Comparison of ENCODE assay signal across 8 cellular contexts in genomic region chr14:67934087-67934486, GRCh38.
A peak's percentile ranks its signal among the peaks of the same experiment; 100 is the strongest.
DNase-seq lines count a peak whose midpoint lies in the region; ATAC-seq lines count a peak whose summit lies in the region.

No MANE protein-coding gene starts in this region.

- no peaks in the 10 kb centered on the region for H3K27me3 ChIP-seq in HAP-1 (ENCODE audit: low read depth)

- intact Hi-C loops in sciatic nerve (cut with DNase I) = no loop called here

- peak; percentile 95 for ATAC-seq in sciatic nerve
- no peak for ATAC-seq in GM18517 (IDR thresholded peaks at IDR 0.05; ENCODE audit: unreplicated experiment)
- ATAC-seq in HG02610 (IDR thresholded peaks at IDR 0.05; ENCODE audit: unreplicated experiment) = no peak

- DNase-seq in Caki2 (ENCODE audit: low read depth) (peak; percentile 78), HAP-1 (ENCODE audit: low spot score in 2 of 2) (peak; percentile 60 to 94), NCI-H446 (lab: John Stamatoyannopoulos, UW) (peak; percentile 17 to 73), amniotic stem cell (lab: John Stamatoyannopoulos, UW) (peak; percentile 29), hepatic stellate cell (ENCODE audit: low spot score) (peak; percentile 61), sciatic nerve (ENCODE audit: low spot score) (no peak)

- H3K4me3 ChIP-seq in HAP-1 = no peak overlapping the region

- H3K9me3 ChIP-seq in HAP-1 = no peaks in the 10 kb centered on the region

- in situ Hi-C loops in Caki2 (cut with HindIII; ENCODE audit: low pct_unique_long_range_greater_than_20kb, low sequenced_read_pairs) = loop anchor here (25.0 kb wide), 1 partner anchor 328 kb away; no protein-coding TSS in a partner anchor
- in situ Hi-C loops in HAP-1 (cut with MboI; ENCODE audit: low sequenced_read_pairs) = loop anchor here (5.0 kb wide), 1 partner anchor 883 kb away; no protein-coding TSS in a partner anchor

- H3K4me1 ChIP-seq in HAP-1 = peaks cover 22% of the 10 kb centered on the region

- H3K36me3 ChIP-seq in HAP-1 (replicated peaks) = no peaks in the 10 kb centered on the region
